ENCODE assay signal across 25 cellular contexts in genomic region chr13:113565526-113566226, GRCh38. TPM values are rescaled to one million over a fixed set of nuclear protein-coding genes. Genes with fewer than 3 reads are reported as not detected.
DNase-seq lines count a peak whose midpoint lies in the region; ATAC-seq and TF ChIP-seq lines count a peak whose summit lies in the region.
"Had no signal": no experiment of that assay in that cellular context is flagged by ENCODE, and none has a peak within 500 bp of the region (broad histone marks: within the 10 kb centered on the region; RNA-seq: fewer than 3 reads in every experiment).

No MANE protein-coding gene starts in this region.

- ATAC-seq in activated CD8-positive, alpha-beta memory T cell treated with anti-CD3 and anti-CD28 coated beads, Interleukin-2, amount 10 ng/mL, durations not matched to agents 7 days and 5 days: no peak
- ATAC-seq in gastroesophageal sphincter: peak; percentile 15
- no peak for ATAC-seq in HG03159 (IDR thresholded peaks at IDR 0.05; ENCODE audit: unreplicated experiment)
- ATAC-seq: Right ventricle myocardium inferior had no signal

- peak; percentile 35 for DNase-seq in activated CD4-positive, alpha-beta T cell treated with anti-CD3 and anti-CD28 coated beads, Interleukin-2, amount 10 ng/mL, durations not matched to agents 24 days and 14 days
- no peak for DNase-seq in activated CD4-positive, alpha-beta T cell treated with anti-CD3 and anti-CD28 coated beads, Interleukin-2, amount 50 U/mL, for 48 hours
- peak; percentile 28 for DNase-seq in activated CD8-positive, alpha-beta memory T cell treated with anti-CD3 and anti-CD28 coated beads, Interleukin-2, amount 10 ng/mL, durations not matched to agents 7 days and 5 days
- DNase-seq in progenitor cell of endocrine pancreas (ENCODE audit: low spot score, unreplicated experiment) (no peak), T1000 (lab: John Stamatoyannopoulos, UW) (no peak), NCI-H146 (lab: John Stamatoyannopoulos, UW) (no peak)
- DNase-seq: activated CD4-positive, alpha-beta T cell treated with anti-CD3 and anti-CD28 coated beads for 4 hours; activated naive CD8-positive, alpha-beta T cell treated with anti-CD3 and anti-CD28 coated beads for 36 hours; activated T-cell treated with anti-CD3 and anti-CD28 coated beads for 4 hours; DND-41; Karpas-422; kidney glomerular epithelial cell; NCI-H510A; stimulated activated CD4-positive, alpha-beta T cell treated with anti-CD3 and anti-CD28 coated beads, Interleukin-15, amount 100 ng/mL, for 24 hours; stimulated activated naive CD4-positive, alpha-beta T cell had no signal

- no peak overlapping the region for H3K27ac Mint-ChIP-seq in activated CD4-positive, alpha-beta T cell treated with anti-CD3 and anti-CD28 coated beads, Interleukin-2, amount 10 ng/mL, durations not matched to agents 24 days and 14 days
- no peak overlapping the region for H3K27ac Mint-ChIP-seq in activated CD8-positive, alpha-beta memory T cell treated with anti-CD3 and anti-CD28 coated beads, Interleukin-2, amount 10 ng/mL, durations not matched to agents 7 days and 5 days
- H3K27ac Mint-ChIP-seq in progenitor cell of endocrine pancreas: peak overlapping the region; percentile 37
- H3K27ac Mint-ChIP-seq: activated naive CD8-positive, alpha-beta T cell treated with anti-CD3 and anti-CD28 coated beads for 36 hours; neural progenitor cell had no signal

- intact Hi-C loops in activated CD4-positive, alpha-beta T cell treated with anti-CD3 and anti-CD28 coated beads, Interleukin-2, amount 10 ng/mL, durations not matched to agents 24 days and 14 days (cut with micrococcal nuclease): no loop called here

- no peak for TF ChIP-seq POLR2A in gastroesophageal sphincter (IDR thresholded peaks at IDR 0.05)

- CTCF ChIA-PET in activated CD8-positive, alpha-beta memory T cell treated with anti-CD3 and anti-CD28 coated beads, Interleukin-2, amount 10 ng/mL, durations not matched to agents 7 days and 5 days (lab: Charles Lee): no interaction called here

- no peak overlapping the region for H3K4me3 ChIP-seq in gastroesophageal sphincter
- H3K4me3 ChIP-seq: cardiac muscle cell, dorsolateral prefrontal cortex, neural progenitor cell had no signal

- H3K27me3 ChIP-seq in gastroesophageal sphincter: no peaks in the 10 kb centered on the region
- H3K27me3 ChIP-seq: dorsolateral prefrontal cortex, neural progenitor cell had no signal

- no peak for TF ChIP-seq CTCF in gastroesophageal sphincter (IDR thresholded peaks at IDR 0.05)
- TF ChIP-seq CTCF in progenitor cell of endocrine pancreas (IDR thresholded peaks at IDR 0.05; ENCODE audit: unreplicated experiment): no peak

- H3K36me3 ChIP-seq in gastroesophageal sphincter: no peaks in the 10 kb centered on the region
- H3K36me3 ChIP-seq: cardiac muscle cell, neural progenitor cell had no signal

- H3K27me3 Mint-ChIP-seq in activated CD4-positive, alpha-beta T cell treated with anti-CD3 and anti-CD28 coated beads, Interleukin-2, amount 10 ng/mL, durations not matched to agents 24 days and 14 days: peaks cover 18% of the 10 kb centered on the region
- peaks cover 36% of the 10 kb centered on the region for H3K27me3 Mint-ChIP-seq in activated CD8-positive, alpha-beta memory T cell treated with anti-CD3 and anti-CD28 coated beads, Interleukin-2, amount 10 ng/mL, durations not matched to agents 7 days and 5 days
- peaks cover 4% of the 10 kb centered on the region for H3K27me3 Mint-ChIP-seq in progenitor cell of endocrine pancreas

- TF ChIP-seq EP300 in gastroesophageal sphincter (IDR thresholded peaks at IDR 0.05): no peak

- no peaks in the 10 kb centered on the region for H3K36me3 Mint-ChIP-seq in activated CD4-positive, alpha-beta T cell treated with anti-CD3 and anti-CD28 coated beads, Interleukin-2, amount 10 ng/mL, durations not matched to agents 24 days and 14 days (ENCODE audit: low read depth)
- no peaks in the 10 kb centered on the region for H3K36me3 Mint-ChIP-seq in activated CD8-positive, alpha-beta memory T cell treated with anti-CD3 and anti-CD28 coated beads, Interleukin-2, amount 10 ng/mL, durations not matched to agents 7 days and 5 days
- peaks cover 2% of the 10 kb centered on the region for H3K36me3 Mint-ChIP-seq in progenitor cell of endocrine pancreas (ENCODE audit: insufficient read depth)
- H3K36me3 Mint-ChIP-seq: activated naive CD8-positive, alpha-beta T cell treated with anti-CD3 and anti-CD28 coated beads for 36 hours; neural progenitor cell had no signal

- no peak overlapping the region for H3K4me3 Mint-ChIP-seq in activated CD4-positive, alpha-beta T cell treated with anti-CD3 and anti-CD28 coated beads, Interleukin-2, amount 10 ng/mL, durations not matched to agents 24 days and 14 days
- no peak overlapping the region for H3K4me3 Mint-ChIP-seq in activated CD8-positive, alpha-beta memory T cell treated with anti-CD3 and anti-CD28 coated beads, Interleukin-2, amount 10 ng/mL, durations not matched to agents 7 days and 5 days
- no peak overlapping the region for H3K4me3 Mint-ChIP-seq in progenitor cell of endocrine pancreas (ENCODE audit: low read depth)
- H3K4me3 Mint-ChIP-seq: activated naive CD8-positive, alpha-beta T cell treated with anti-CD3 and anti-CD28 coated beads for 36 hours; neural progenitor cell had no signal

- H3K4me1 Mint-ChIP-seq in activated CD4-positive, alpha-beta T cell treated with anti-CD3 and anti-CD28 coated beads, Interleukin-2, amount 10 ng/mL, durations not matched to agents 24 days and 14 days: peaks cover 3% of the 10 kb centered on the region
- H3K4me1 Mint-ChIP-seq in activated CD8-positive, alpha-beta memory T cell treated with anti-CD3 and anti-CD28 coated beads, Interleukin-2, amount 10 ng/mL, durations not matched to agents 7 days and 5 days: peaks cover 1% of the 10 kb centered on the region
- peaks cover 1% of the 10 kb centered on the region for H3K4me1 Mint-ChIP-seq in progenitor cell of endocrine pancreas (ENCODE audit: low read depth)

- H3K9me3 Mint-ChIP-seq in activated CD4-positive, alpha-beta T cell treated with anti-CD3 and anti-CD28 coated beads, Interleukin-2, amount 10 ng/mL, durations not matched to agents 24 days and 14 days: no peaks in the 10 kb centered on the region
- no peaks in the 10 kb centered on the region for H3K9me3 Mint-ChIP-seq in activated CD8-positive, alpha-beta memory T cell treated with anti-CD3 and anti-CD28 coated beads, Interleukin-2, amount 10 ng/mL, durations not matched to agents 7 days and 5 days (ENCODE audit: low read depth)
- no peaks in the 10 kb centered on the region for H3K9me3 Mint-ChIP-seq in progenitor cell of endocrine pancreas (ENCODE audit: low read depth)
- H3K9me3 Mint-ChIP-seq: activated naive CD8-positive, alpha-beta T cell treated with anti-CD3 and anti-CD28 coated beads for 36 hours; neural progenitor cell had no signal

- H3K4me1 ChIP-seq in gastroesophageal sphincter: peaks cover 0 to 7% (median 0%) of the 10 kb centered on the region in 3 donors
- H3K4me1 ChIP-seq: neural progenitor cell had no signal

- H3K9me3 ChIP-seq in gastroesophageal sphincter: no peaks in the 10 kb centered on the region

- 79 to 87% methylated on average over 3 to 7 of the region's 26 CpGs for WGBS in gastroesophageal sphincter (ENCODE audit: low coverage in 1 of 2), 2 donors

- H3K27ac ChIP-seq in gastroesophageal sphincter: no peak overlapping the region
- H3K27ac ChIP-seq: 22Rv1, C4-2B, cardiac muscle cell, dorsolateral prefrontal cortex, epithelial cell of prostate, HL-60, neural progenitor cell had no signal

RNA-seq across cellular contexts. Expression of gene TFDP1, which starts 18.9 kb away (rescaled TPM):
- total RNA-seq in activated CD4-positive, alpha-beta T cell treated with anti-CD3 and anti-CD28 coated beads, Interleukin-2, amount 10 ng/mL, durations not matched to agents 24 days and 14 days: 180 and 184 TPM in 2 replicates
- 100 to 1,000 TPM; 168 to 175 TPM for total RNA-seq in activated CD8-positive, alpha-beta memory T cell treated with anti-CD3 and anti-CD28 coated beads, Interleukin-2, amount 10 ng/mL, durations not matched to agents 7 days and 5 days
- total RNA-seq in gastroesophageal sphincter (10 to 100 TPM; 21.9 to 49.0 (median 29.2) TPM), progenitor cell of endocrine pancreas (58.2 and 63.9 TPM in 2 replicates)

Comparison
In these comparisons a context has a peak if more than half of its experiments do, and no peak if none do; other contexts are left out.
1. DNase-seq: peak in activated CD4-positive, alpha-beta T cell treated with anti-CD3 and anti-CD28 coated beads, Interleukin-2, amount 10 ng/mL, durations not matched to agents 24 days and 14 days (single experiment) and activated CD8-positive, alpha-beta memory T cell treated with anti-CD3 and anti-CD28 coated beads, Interleukin-2, amount 10 ng/mL, durations not matched to agents 7 days and 5 days (single experiment); none in activated CD4-positive, alpha-beta T cell treated with anti-CD3 and anti-CD28 coated beads, Interleukin-2, amount 50 U/mL, for 48 hours (0 of 2), progenitor cell of endocrine pancreas (single experiment), T1000 (single experiment) and NCI-H146 (single experiment).